Comparison of ENCODE assay signal across 10 cellular contexts in the genomic region with DNA sequence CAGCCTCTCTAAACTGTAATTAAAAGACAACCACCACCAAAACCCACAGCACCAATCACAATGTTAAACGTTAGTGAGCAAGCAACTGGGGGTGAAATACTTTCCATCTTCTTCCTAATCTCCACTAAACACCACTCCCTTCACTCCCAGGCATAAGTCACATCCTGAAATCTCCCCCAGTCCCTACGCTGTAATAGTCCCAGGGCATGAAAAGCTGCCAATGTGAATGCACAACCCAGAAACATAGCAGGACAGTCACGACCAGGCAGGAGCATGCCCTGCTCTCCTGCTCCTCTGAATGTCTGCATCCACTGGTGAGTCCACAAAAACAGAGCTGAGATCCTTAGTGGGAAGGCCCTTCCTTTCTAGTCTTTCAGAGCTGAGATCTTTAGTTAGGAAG.
DNase-seq lines count a peak whose midpoint lies in the region; ATAC-seq, FAIRE-seq and TF ChIP-seq lines count a peak whose summit lies in the region.
"Had no signal": no experiment of that assay in that cellular context is flagged by ENCODE, and none has a peak within 500 bp of the region (broad histone marks: within the 10 kb centered on the region; RNA-seq: fewer than 3 reads in every experiment).

No MANE protein-coding gene starts in this region.

- H3K4me3 Mint-ChIP-seq in astrocyte (ENCODE audit: unreplicated experiment), result peak overlapping the region; percentile 62

- H3K27ac ChIP-seq in astrocyte (ENCODE audit: low read depth, low read length) (peak overlapping the region; percentile 96), upper lobe of right lung (peak overlapping the region; percentile 38)
- H3K27ac ChIP-seq: neutrophil had no signal

- H3K4me2 ChIP-seq in astrocyte (ENCODE audit: low read length), result peak overlapping the region; percentile 75

- DNase-seq in HT1080 (ENCODE audit: low read depth), result peak; percentile 89
- peak; percentile 70 for DNase-seq in astrocyte (ENCODE audit: low read depth)
- peak; percentile 16 for DNase-seq in kidney glomerular epithelial cell (lab: John Stamatoyannopoulos, UW)
- no peak for DNase-seq in upper lobe of right lung
- DNase-seq in stimulated activated CD4-positive, alpha-beta T cell treated with anti-CD3 and anti-CD28 coated beads, Interleukin-1b, Interleukin-23, amount 100 ng/mL, for 48 hours, result no peak
- DNase-seq in foreskin fibroblast, result no peak
- DNase-seq: amygdala, RPMI8226 had no signal

- H3K4me1 Mint-ChIP-seq in astrocyte (ENCODE audit: low read depth, unreplicated experiment), result peaks cover 33% of the 10 kb centered on the region

- no peaks in the 10 kb centered on the region for H4K20me1 ChIP-seq in astrocyte (ENCODE audit: insufficient read depth, low read length)

- TF ChIP-seq CTCF in astrocyte (IDR thresholded peaks at IDR 0.05; ENCODE audit: insufficient read depth, low read depth, low read length) (no peak), upper lobe of right lung (IDR thresholded peaks at IDR 0.05) (no peak), foreskin fibroblast (IDR thresholded peaks at IDR 0.05; ENCODE audit: low read depth, low read length) (no peak)

- FAIRE-seq in astrocyte (lab: Jason Lieb, UNC), result no peak

- no peak for ATAC-seq in upper lobe of right lung
- ATAC-seq in GM18909 (IDR thresholded peaks at IDR 0.05; ENCODE audit: poor library complexity, unreplicated experiment), result no peak

- H3K27me3 ChIP-seq in astrocyte (ENCODE audit: insufficient read depth, low read length), result no peaks in the 10 kb centered on the region
- no peaks in the 10 kb centered on the region for H3K27me3 ChIP-seq in upper lobe of right lung
- H3K27me3 ChIP-seq: neutrophil had no signal

- H3K36me3 Mint-ChIP-seq in astrocyte (ENCODE audit: low read depth, unreplicated experiment), result no peaks in the 10 kb centered on the region

- H3K4me1 ChIP-seq in astrocyte (ENCODE audit: insufficient read depth, low read length), result peaks cover 45% of the 10 kb centered on the region
- H3K4me1 ChIP-seq in upper lobe of right lung, result peaks cover 26% of the 10 kb centered on the region

- H3K79me2 ChIP-seq in astrocyte (ENCODE audit: insufficient read depth, low read length), result peaks cover 11% of the 10 kb centered on the region

- peak overlapping the region; percentile 33 for H3K4me3 ChIP-seq in astrocyte (ENCODE audit: insufficient read depth, low read depth, low read length)
- H3K4me3 ChIP-seq in upper lobe of right lung, result no peak overlapping the region
- peak overlapping the region in 1 of 2 donors; percentile 9 for H3K4me3 ChIP-seq in foreskin fibroblast (ENCODE audit: low read depth in 1 of 2, low read length in 2 of 2)

- no peaks in the 10 kb centered on the region for H3K36me3 ChIP-seq in astrocyte (ENCODE audit: insufficient read depth, low read length)
- H3K36me3 ChIP-seq in upper lobe of right lung, result no peaks in the 10 kb centered on the region
- H3K36me3 ChIP-seq: neutrophil had no signal

- H2AFZ ChIP-seq in astrocyte (ENCODE audit: low read depth, low read length), result peak overlapping the region; percentile 28

- peak overlapping the region; percentile 79 for H3K9ac ChIP-seq in astrocyte (ENCODE audit: low read length)

- intact Hi-C loops in upper lobe of right lung (cut with DNase I), result no loop called here

- H3K27ac Mint-ChIP-seq in astrocyte (ENCODE audit: unreplicated experiment), result peak overlapping the region; percentile 98

- H3K27me3 Mint-ChIP-seq in astrocyte (ENCODE audit: low read depth, unreplicated experiment), result no peaks in the 10 kb centered on the region

- H3K9me3 ChIP-seq in astrocyte (ENCODE audit: insufficient read depth, low read depth, low read length), result no peaks in the 10 kb centered on the region
- no peaks in the 10 kb centered on the region for H3K9me3 ChIP-seq in upper lobe of right lung
- H3K9me3 ChIP-seq: neutrophil had no signal

- peaks cover 2% of the 10 kb centered on the region for H3K9me3 Mint-ChIP-seq in astrocyte (ENCODE audit: unreplicated experiment)

Comparison
In these comparisons a context has a peak if more than half of its experiments do, and no peak if none do; other contexts are left out.
1. DNase-seq: peak in HT1080 (single experiment), astrocyte (single experiment) and kidney glomerular epithelial cell (single experiment); none in upper lobe of right lung (single experiment), stimulated activated CD4-positive, alpha-beta T cell treated with anti-CD3 and anti-CD28 coated beads, Interleukin-1b, Interleukin-23, amount 100 ng/mL, for 48 hours (single experiment) and foreskin fibroblast (0 of 2).